Comparison of ENCODE assay signal across 35 cellular contexts in the genomic region with DNA sequence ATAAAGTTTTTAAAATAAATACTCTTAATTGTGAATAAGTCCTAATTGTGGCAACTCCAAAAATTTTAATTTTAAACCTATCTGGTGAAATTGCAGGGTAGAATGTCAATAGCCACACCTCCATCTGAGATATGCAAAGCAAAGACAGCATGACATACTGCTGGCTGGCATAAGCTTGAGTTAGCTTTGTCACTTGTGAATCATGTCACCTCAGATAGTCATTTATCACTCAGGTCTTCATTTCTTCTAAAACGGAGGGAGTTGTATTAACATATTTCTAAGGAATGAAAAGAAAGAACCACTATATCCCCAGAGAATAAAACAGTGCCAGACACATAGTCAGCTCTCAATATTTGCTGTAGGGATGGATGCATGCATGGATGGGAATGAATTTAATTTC.
"Had no signal": no experiment of that assay in that cellular context is flagged by ENCODE, and none has a peak within 500 bp of the region (broad histone marks: within the 10 kb centered on the region; RNA-seq: fewer than 3 reads in every experiment).

No MANE protein-coding gene starts in this region.

- H3K4me3 ChIP-seq: adrenal gland, body of pancreas, breast epithelium had no signal

- H3K4me3 Mint-ChIP-seq: activated B cell treated with CpG ODN at 0.5 μM for 24 hours; activated CD4-positive, alpha-beta memory T cell treated with anti-CD3 and anti-CD28 coated beads for 36 hours; activated CD4-positive, alpha-beta T cell treated with anti-CD3 and anti-CD28 coated beads, Interleukin-2, amount 10 ng/mL, durations not matched to agents 24 days and 14 days; activated CD8-positive, alpha-beta T cell treated with anti-CD3 and anti-CD28 coated beads for 36 hours; activated naive CD4-positive, alpha-beta T cell treated with anti-CD3 and anti-CD28 coated beads for 36 hours; activated naive CD8-positive, alpha-beta T cell treated with anti-CD3 and anti-CD28 coated beads for 36 hours; activated T-cell treated with anti-CD3 and anti-CD28 coated beads, Interleukin-2, amount 50 U/mL, for 4 hours; activated T-cell treated with anti-CD3 and anti-CD28 coated beads, Interleukin-2, amount 50 U/mL, for 72 hours; activated T-helper 1 cell treated with anti-CD3 and anti-CD28 coated beads, Interleukin-12 subunit alpha, Interleukin-12 subunit beta, Interleukin-2, Interleukin-4 antibody, amounts not matched to agents 30 ng/mL and 10 ng/mL and 1 ng/mL, durations not matched to agents 14 hours and 24 hours and 36 hours; activated T-helper 17 cell treated with anti-CD3 and anti-CD28 coated beads, Interleukin-2, amount 50 U/mL, for 72 hours; T-helper 1 cell treated with Interleukin-12 subunit alpha and Interleukin-12 subunit beta and Interleukin-4 antibody, amounts not matched to agents 30 μg/mL and 1 μg/mL, for 36 hours; T-helper 2 cell treated with Interferon-gamma antibody and Interleukin-4, amounts not matched to agents 5 μg/mL and 100 μg/mL, for 36 hours had no signal

- H3K36me3 ChIP-seq: adrenal gland, brain microvascular endothelial cell, breast epithelium had no signal

- H3K27ac ChIP-seq: adrenal gland, body of pancreas, brain microvascular endothelial cell, breast epithelium, VCaP had no signal

- H3K9me3 ChIP-seq: adrenal gland, body of pancreas, breast epithelium had no signal

- H3K4me1 ChIP-seq: adrenal gland, body of pancreas, breast epithelium had no signal

- H3K9me3 Mint-ChIP-seq: activated CD4-positive, alpha-beta T cell treated with anti-CD3 and anti-CD28 coated beads, Interleukin-2, amount 10 ng/mL, durations not matched to agents 24 days and 14 days; activated naive CD4-positive, alpha-beta T cell treated with anti-CD3 and anti-CD28 coated beads, Interleukin-2, amount 50 U/mL, for 72 hours; activated T-helper 1 cell treated with anti-CD3 and anti-CD28 coated beads, Interleukin-12 subunit alpha, Interleukin-12 subunit beta, Interleukin-2, Interleukin-4 antibody, amounts not matched to agents 30 ng/mL and 10 ng/mL and 1 ng/mL, durations not matched to agents 14 hours and 24 hours and 36 hours; activated T-helper 17 cell treated with anti-CD3 and anti-CD28 coated beads, Interleukin-2, amount 50 U/mL, for 72 hours; T-helper 1 cell treated with Interleukin-12 subunit alpha and Interleukin-12 subunit beta and Interleukin-4 antibody, amounts not matched to agents 30 μg/mL and 1 μg/mL, for 36 hours; T-helper 2 cell treated with Interferon-gamma antibody and Interleukin-4, amounts not matched to agents 5 μg/mL and 100 μg/mL, for 36 hours had no signal

- DNase-seq: activated B cell treated with CpG ODN at 0.5 μM for 24 hours; activated CD4-positive, alpha-beta memory T cell treated with anti-CD3 and anti-CD28 coated beads for 36 hours; activated CD4-positive, alpha-beta T cell treated with anti-CD3 and anti-CD28 coated beads for 4 hours; activated CD4-positive, alpha-beta T cell treated with anti-CD3 and anti-CD28 coated beads, Interleukin-2, amount 10 ng/mL, durations not matched to agents 24 days and 14 days; activated CD4-positive, alpha-beta T cell treated with anti-CD3 and anti-CD28 coated beads, Interleukin-2, amount 50 U/mL, for 1 hour; activated CD4-positive, alpha-beta T cell treated with anti-CD3 and anti-CD28 coated beads, Interleukin-2, amount 50 U/mL, for 4 hours; activated CD4-positive, CD25-positive, alpha-beta regulatory T cell treated with anti-CD3 and anti-CD28 coated beads, Interleukin-2, amount 50 U/mL, for 72 hours; activated CD8-positive, alpha-beta memory T cell treated with anti-CD3 and anti-CD28 coated beads, Interleukin-2, amount 50 U/mL, for 4 hours; activated CD8-positive, alpha-beta T cell treated with anti-CD3 and anti-CD28 coated beads for 36 hours; activated effector memory CD4-positive, alpha-beta T cell treated with anti-CD3 and anti-CD28 coated beads, Interleukin-2, amount 50 U/mL, for 16 hours; activated gamma-delta T cell treated with Interleukin-2 at 50 U/mL for 16 hours; activated naive CD4-positive, alpha-beta T cell; activated naive CD4-positive, alpha-beta T cell treated with anti-CD3 and anti-CD28 coated beads for 36 hours; activated naive CD4-positive, alpha-beta T cell treated with anti-CD3 and anti-CD28 coated beads, Interleukin-2, amount 50 U/mL, for 16 hours; activated naive CD8-positive, alpha-beta T cell treated with anti-CD3 and anti-CD28 coated beads for 36 hours; activated T-cell treated with anti-CD3 and anti-CD28 coated beads for 4 hours; activated T-cell treated with anti-CD3 and anti-CD28 coated beads, Interleukin-2, amount 50 U/mL, for 1 hour; activated T-cell treated with anti-CD3 and anti-CD28 coated beads, Interleukin-2, amount 50 U/mL, for 4 hours; activated T-cell treated with anti-CD3 and anti-CD28 coated beads, Interleukin-2, amount 50 U/mL, for 72 hours; adrenal gland; amniotic stem cell; aorta; body of pancreas; brain microvascular endothelial cell; central memory CD4-positive, alpha-beta T cell; T-helper 1 cell; T-helper 2 cell; T-helper 9 cell had no signal

- H3K4me1 Mint-ChIP-seq: activated B cell treated with CpG ODN at 0.5 μM for 24 hours; activated CD4-positive, alpha-beta T cell treated with anti-CD3 and anti-CD28 coated beads, Interleukin-2, amount 10 ng/mL, durations not matched to agents 24 days and 14 days; activated naive CD8-positive, alpha-beta T cell treated with anti-CD3 and anti-CD28 coated beads for 36 hours; activated T-helper 17 cell treated with anti-CD3 and anti-CD28 coated beads, Interleukin-2, amount 50 U/mL, for 72 hours had no signal

- H3K27ac Mint-ChIP-seq: activated B cell treated with CpG ODN at 0.5 μM for 24 hours; activated CD4-positive, alpha-beta memory T cell treated with anti-CD3 and anti-CD28 coated beads for 36 hours; activated CD4-positive, alpha-beta T cell treated with anti-CD3 and anti-CD28 coated beads, Interleukin-2, amount 10 ng/mL, durations not matched to agents 24 days and 14 days; activated CD8-positive, alpha-beta T cell treated with anti-CD3 and anti-CD28 coated beads for 36 hours; activated naive CD4-positive, alpha-beta T cell treated with anti-CD3 and anti-CD28 coated beads for 36 hours; activated naive CD4-positive, alpha-beta T cell treated with anti-CD3 and anti-CD28 coated beads, Interleukin-2, amount 50 U/mL, for 72 hours; activated naive CD8-positive, alpha-beta T cell treated with anti-CD3 and anti-CD28 coated beads for 36 hours; activated T-cell treated with anti-CD3 and anti-CD28 coated beads, Interleukin-2, amount 50 U/mL, for 72 hours; activated T-helper 1 cell treated with anti-CD3 and anti-CD28 coated beads, Interleukin-12 subunit alpha, Interleukin-12 subunit beta, Interleukin-2, Interleukin-4 antibody, amounts not matched to agents 30 ng/mL and 10 ng/mL and 1 ng/mL, durations not matched to agents 14 hours and 24 hours and 36 hours; activated T-helper 17 cell treated with anti-CD3 and anti-CD28 coated beads, Interleukin-2, amount 50 U/mL, for 72 hours; T-helper 1 cell treated with Interleukin-12 subunit alpha and Interleukin-12 subunit beta and Interleukin-4 antibody, amounts not matched to agents 30 μg/mL and 1 μg/mL, for 36 hours; T-helper 2 cell treated with Interferon-gamma antibody and Interleukin-4, amounts not matched to agents 5 μg/mL and 100 μg/mL, for 36 hours had no signal

- H3K36me3 Mint-ChIP-seq: activated CD4-positive, alpha-beta memory T cell treated with anti-CD3 and anti-CD28 coated beads for 36 hours; activated naive CD4-positive, alpha-beta T cell treated with anti-CD3 and anti-CD28 coated beads, Interleukin-2, amount 50 U/mL, for 72 hours had no signal

- H3K27me3 ChIP-seq: adrenal gland, body of pancreas, brain microvascular endothelial cell, breast epithelium had no signal
